ENCODE assay signal across 12 cellular contexts in the genomic region with DNA sequence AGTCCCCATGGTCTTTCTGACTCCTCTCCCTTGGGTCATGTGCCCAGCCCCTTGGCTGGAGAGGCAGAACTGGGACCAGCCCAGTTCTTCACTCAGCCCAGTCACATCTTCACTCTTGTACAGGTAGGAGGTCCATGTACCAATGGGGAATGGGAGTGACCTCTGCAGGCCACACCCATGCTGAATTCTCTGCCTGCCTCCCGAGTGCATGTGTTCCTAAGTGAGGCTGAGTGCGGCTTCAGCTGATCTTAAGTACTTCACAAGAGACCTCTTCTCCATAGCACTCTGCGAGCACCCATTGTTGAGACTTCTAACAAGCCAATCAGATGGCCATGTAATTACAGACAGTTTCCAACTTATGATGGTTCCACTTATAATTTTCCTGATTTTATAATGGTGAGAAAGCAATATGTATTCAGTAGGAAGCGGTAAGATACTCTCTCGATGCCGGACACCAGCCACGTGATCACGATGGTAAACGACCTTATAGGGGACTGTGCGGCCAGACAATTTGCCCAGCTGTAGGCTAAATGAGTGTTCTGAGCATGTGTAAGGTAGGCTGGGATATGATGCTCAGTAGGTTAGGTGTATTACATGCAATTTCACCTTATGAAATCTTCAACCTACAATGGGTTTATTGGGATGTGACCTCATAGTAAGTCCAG.
DNase-seq lines count a peak whose midpoint lies in the region; ATAC-seq lines count a peak whose summit lies in the region.
"Had no signal": no experiment of that assay in that cellular context is flagged by ENCODE, and none has a peak within 500 bp of the region (broad histone marks: within the 10 kb centered on the region; RNA-seq: fewer than 3 reads in every experiment).

No MANE protein-coding gene starts in this region.

- peaks cover 92% of the 10 kb centered on the region for H3K4me1 Mint-ChIP-seq in activated naive CD8-positive, alpha-beta T cell treated with anti-CD3 and anti-CD28 coated beads, Interleukin-2, amount 50 U/mL, for 24 hours
- H3K4me1 Mint-ChIP-seq in stimulated activated effector memory CD8-positive, alpha-beta T cell treated with anti-CD3 and anti-CD28 coated beads, Interleukin-12 subunit alpha, Interleukin-12 subunit beta, amount 100 ng/mL, for 72 hours, result peaks cover 86% of the 10 kb centered on the region

- H3K27me3 Mint-ChIP-seq in activated naive CD8-positive, alpha-beta T cell treated with anti-CD3 and anti-CD28 coated beads, Interleukin-2, amount 50 U/mL, for 24 hours, result no peaks in the 10 kb centered on the region

- peak; percentile 17 to 32 for DNase-seq in activated CD4-positive, alpha-beta T cell treated with anti-CD3 and anti-CD28 coated beads, Interleukin-2, amount 50 U/mL, for 48 hours
- DNase-seq in activated CD4-positive, alpha-beta T cell treated with anti-CD3 and anti-CD28 coated beads for 48 hours, result no peak
- DNase-seq in NAMALWA (ENCODE audit: low spot score), result peak; percentile 17
- no peak for DNase-seq in activated naive CD8-positive, alpha-beta T cell treated with anti-CD3 and anti-CD28 coated beads, Interleukin-2, amount 50 U/mL, for 24 hours
- no peak for DNase-seq in stimulated activated effector memory CD8-positive, alpha-beta T cell treated with anti-CD3 and anti-CD28 coated beads, Interleukin-12 subunit alpha, Interleukin-12 subunit beta, amount 100 ng/mL, for 72 hours (ENCODE audit: low spot score in 2 of 2)
- no peak for DNase-seq in stimulated activated CD4-positive, alpha-beta T cell treated with anti-CD3 and anti-CD28 coated beads, Interleukin-4, amount 100 ng/mL, for 24 hours
- DNase-seq in pons (ENCODE audit: low spot score), result no peak
- DNase-seq: central memory CD4-positive, alpha-beta T cell; DMS153; foreskin keratinocyte; NCI-H1694 treated with DMSO at 0.1 percent for 48 hours had no signal

- peak overlapping the region; percentile 3 for H3K4me3 Mint-ChIP-seq in activated naive CD8-positive, alpha-beta T cell treated with anti-CD3 and anti-CD28 coated beads, Interleukin-2, amount 50 U/mL, for 24 hours
- peak overlapping the region; percentile 79 for H3K4me3 Mint-ChIP-seq in stimulated activated effector memory CD8-positive, alpha-beta T cell treated with anti-CD3 and anti-CD28 coated beads, Interleukin-12 subunit alpha, Interleukin-12 subunit beta, amount 100 ng/mL, for 72 hours

- H3K9me3 Mint-ChIP-seq in activated naive CD8-positive, alpha-beta T cell treated with anti-CD3 and anti-CD28 coated beads, Interleukin-2, amount 50 U/mL, for 24 hours, result no peaks in the 10 kb centered on the region
- no peaks in the 10 kb centered on the region for H3K9me3 Mint-ChIP-seq in stimulated activated effector memory CD8-positive, alpha-beta T cell treated with anti-CD3 and anti-CD28 coated beads, Interleukin-12 subunit alpha, Interleukin-12 subunit beta, amount 100 ng/mL, for 72 hours

- peak overlapping the region; percentile 94 for H3K27ac Mint-ChIP-seq in activated naive CD8-positive, alpha-beta T cell treated with anti-CD3 and anti-CD28 coated beads, Interleukin-2, amount 50 U/mL, for 24 hours
- peak overlapping the region; percentile 99 for H3K27ac Mint-ChIP-seq in stimulated activated effector memory CD8-positive, alpha-beta T cell treated with anti-CD3 and anti-CD28 coated beads, Interleukin-12 subunit alpha, Interleukin-12 subunit beta, amount 100 ng/mL, for 72 hours

- no peak for ATAC-seq in activated naive CD8-positive, alpha-beta T cell treated with anti-CD3 and anti-CD28 coated beads, Interleukin-2, amount 50 U/mL, for 24 hours
- no peak for ATAC-seq in stimulated activated effector memory CD8-positive, alpha-beta T cell treated with anti-CD3 and anti-CD28 coated beads, Interleukin-12 subunit alpha, Interleukin-12 subunit beta, amount 100 ng/mL, for 72 hours
- no peak for ATAC-seq in HG03108 (IDR thresholded peaks at IDR 0.05; ENCODE audit: unreplicated experiment)
- ATAC-seq: foreskin keratinocyte had no signal

- no peaks in the 10 kb centered on the region for H3K36me3 Mint-ChIP-seq in activated naive CD8-positive, alpha-beta T cell treated with anti-CD3 and anti-CD28 coated beads, Interleukin-2, amount 50 U/mL, for 24 hours (ENCODE audit: low read depth)
- peaks cover 19% of the 10 kb centered on the region for H3K36me3 Mint-ChIP-seq in stimulated activated effector memory CD8-positive, alpha-beta T cell treated with anti-CD3 and anti-CD28 coated beads, Interleukin-12 subunit alpha, Interleukin-12 subunit beta, amount 100 ng/mL, for 72 hours

Comparison
In these comparisons a context has a peak if more than half of its experiments do, and no peak if none do; other contexts are left out.
1. DNase-seq: peak in activated CD4-positive, alpha-beta T cell treated with anti-CD3 and anti-CD28 coated beads, Interleukin-2, amount 50 U/mL, for 48 hours (2 of 2) and NAMALWA (single experiment); none in activated CD4-positive, alpha-beta T cell treated with anti-CD3 and anti-CD28 coated beads for 48 hours (single experiment), activated naive CD8-positive, alpha-beta T cell treated with anti-CD3 and anti-CD28 coated beads, Interleukin-2, amount 50 U/mL, for 24 hours (single experiment), stimulated activated effector memory CD8-positive, alpha-beta T cell treated with anti-CD3 and anti-CD28 coated beads, Interleukin-12 subunit alpha, Interleukin-12 subunit beta, amount 100 ng/mL, for 72 hours (0 of 2), stimulated activated CD4-positive, alpha-beta T cell treated with anti-CD3 and anti-CD28 coated beads, Interleukin-4, amount 100 ng/mL, for 24 hours (single experiment) and pons (single experiment).